Comparison of ENCODE assay signal across 17 cellular contexts in the genomic region with DNA sequence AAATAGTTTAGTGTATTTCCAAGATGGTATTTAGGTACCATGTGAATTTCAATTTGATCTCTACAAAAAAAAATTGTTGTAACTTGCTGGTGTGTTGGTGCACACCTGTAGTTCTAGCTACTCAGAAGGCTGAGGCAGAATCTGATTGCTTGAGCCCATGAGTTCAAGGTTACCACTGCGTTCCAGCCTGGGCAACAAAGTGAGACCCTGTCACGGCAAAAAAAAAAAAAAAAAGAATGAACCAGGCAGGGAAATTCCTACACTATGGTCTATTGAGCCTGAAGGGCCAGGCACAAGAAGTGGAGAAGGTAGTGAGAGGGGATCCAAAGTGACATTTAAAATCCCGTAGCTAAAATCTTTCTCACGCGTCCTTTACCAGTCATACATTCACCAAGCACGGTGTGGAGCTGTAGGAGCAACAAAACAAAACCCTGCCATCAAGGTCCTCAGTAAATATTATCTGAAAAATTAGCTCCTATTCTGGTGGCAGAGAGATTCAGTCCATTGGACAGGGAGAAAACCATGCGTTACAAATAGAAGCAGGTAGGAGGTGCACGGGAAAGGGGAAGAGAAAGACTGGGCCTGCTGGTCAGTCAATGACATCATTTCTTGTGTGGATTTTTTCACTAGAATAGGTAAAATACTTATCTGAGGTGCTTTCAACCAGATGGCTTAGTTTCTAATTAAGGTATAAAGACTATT. TPM values are rescaled to one million over a fixed set of nuclear protein-coding genes. Genes with fewer than 3 reads are reported as not detected.
A peak's percentile ranks its signal among the peaks of the same experiment; 100 is the strongest.
DNase-seq lines count a peak whose midpoint lies in the region; FAIRE-seq and TF ChIP-seq lines count a peak whose summit lies in the region.
"Had no signal": no experiment of that assay in that cellular context is flagged by ENCODE, and none has a peak within 500 bp of the region (broad histone marks: within the 10 kb centered on the region; RNA-seq: fewer than 3 reads in every experiment).

No MANE protein-coding gene starts in this region.

- peak overlapping the region; percentile 51 for H3K27ac Mint-ChIP-seq in activated naive CD4-positive, alpha-beta T cell treated with anti-CD3 and anti-CD28 coated beads, Interleukin-2, amount 50 U/mL, for 24 hours

- H3K4me1 Mint-ChIP-seq in activated naive CD4-positive, alpha-beta T cell treated with anti-CD3 and anti-CD28 coated beads, Interleukin-2, amount 50 U/mL, for 24 hours = peaks cover 32% of the 10 kb centered on the region

- no peak for DNase-seq in activated naive CD4-positive, alpha-beta T cell (lab: John Stamatoyannopoulos, UW)
- DNase-seq in MM.1S = no peak
- DNase-seq in kidney = no peak
- peak; percentile 58 to 60 for DNase-seq in thyroid gland
- no peak for DNase-seq in activated CD8-positive, alpha-beta memory T cell treated with anti-CD3 and anti-CD28 coated beads for 24 hours
- DNase-seq in retina = no peak
- no peak for DNase-seq in nucleus accumbens (lab: John Stamatoyannopoulos, UW)

- H3K4me3 ChIP-seq in MM.1S (ENCODE audit: low read length) (no peak overlapping the region), kidney (ENCODE audit: low read length in 2 of 2) (no peak overlapping the region), thyroid gland (replicated peaks in 1 of 3) (no peak overlapping the region)
- H3K4me3 ChIP-seq: BLaER1 treated with 17β-estradiol and CSF1 and Interleukin-3, amounts not matched to agents 10 nM and 100 nM; breast epithelium; esophagus muscularis mucosa; lower lobe of right lung; ovary; PC-9; SJSA1; testis had no signal

- peaks cover 98% of the 10 kb centered on the region for H3F3A ChIP-seq in MM.1S (ENCODE audit: insufficient read depth, low read length)

- TF ChIP-seq CTCF in MM.1S (IDR thresholded peaks at IDR 0.05; ENCODE audit: low read length) = peak; percentile 9; the same call in 1 of the 2 replicates
- TF ChIP-seq CTCF in kidney (IDR thresholded peaks at IDR 0.05; ENCODE audit: borderline replicate concordance, extremely low read depth, insufficient read depth) = no peak
- TF ChIP-seq CTCF in thyroid gland (IDR thresholded peaks at IDR 0.05) = peak in 5 of 6 experiments; percentile 17 to 78 (median 55)

- peaks cover 100% of the 10 kb centered on the region for H3K79me2 ChIP-seq in MM.1S (ENCODE audit: low read length)

- H3K27me3 ChIP-seq in MM.1S (replicated peaks; ENCODE audit: insufficient read depth, low read length) = no peaks in the 10 kb centered on the region
- no peaks in the 10 kb centered on the region for H3K27me3 ChIP-seq in thyroid gland
- H3K27me3 ChIP-seq: BLaER1 treated with 17β-estradiol and CSF1 and Interleukin-3, amounts not matched to agents 10 nM and 100 nM; breast epithelium; esophagus muscularis mucosa; ovary; SJSA1; testis had no signal

- H3K27ac ChIP-seq in MM.1S (ENCODE audit: low read length) (peak overlapping the region; percentile 76; the same call in 1 of the 2 replicates), kidney (ENCODE audit: low read depth in 2 of 2, low read length in 2 of 2) (peak overlapping the region; percentile 2 to 17), thyroid gland (peak overlapping the region; percentile 65 to 91 (median 85))
- H3K27ac ChIP-seq: BLaER1 treated with 17β-estradiol and CSF1 and Interleukin-3, amounts not matched to agents 10 nM and 100 nM; breast epithelium; ovary; PC-9; SJSA1 had no signal

- H3K4me3 Mint-ChIP-seq in activated naive CD4-positive, alpha-beta T cell treated with anti-CD3 and anti-CD28 coated beads, Interleukin-2, amount 50 U/mL, for 24 hours = no peak overlapping the region
- H3K4me3 Mint-ChIP-seq: activated T-helper 17 cell treated with anti-CD3 and anti-CD28 coated beads, Interleukin-2, amount 50 U/mL, for 72 hours had no signal

- FAIRE-seq in kidney (lab: Jason Lieb, UNC) = no peak

- H3K36me3 ChIP-seq in MM.1S (replicated peaks; ENCODE audit: insufficient read depth, low read length) = peaks cover 32% of the 10 kb centered on the region
- peaks cover 3 to 13% of the 10 kb centered on the region in 2 donors for H3K36me3 ChIP-seq in kidney (ENCODE audit: control insufficient read depth in 1 of 2, insufficient read depth in 2 of 2, low read length in 2 of 2)
- peaks cover 4 to 7% of the 10 kb centered on the region in 2 donors for H3K36me3 ChIP-seq in thyroid gland
- H3K36me3 ChIP-seq: breast epithelium, ovary had no signal

- H4K20me1 ChIP-seq in MM.1S (ENCODE audit: insufficient read depth, low read length) = peaks cover 13% of the 10 kb centered on the region; the same call in 1 of the 2 replicates

- peaks cover 13% of the 10 kb centered on the region for H3K36me3 Mint-ChIP-seq in activated naive CD4-positive, alpha-beta T cell treated with anti-CD3 and anti-CD28 coated beads, Interleukin-2, amount 50 U/mL, for 24 hours

- 31 to 33% methylated on average over 8 of the region's 8 CpGs for WGBS in thyroid gland, 2 donors

- H3K9me3 Mint-ChIP-seq in activated naive CD4-positive, alpha-beta T cell treated with anti-CD3 and anti-CD28 coated beads, Interleukin-2, amount 50 U/mL, for 24 hours = no peaks in the 10 kb centered on the region
- H3K9me3 Mint-ChIP-seq: activated T-helper 17 cell treated with anti-CD3 and anti-CD28 coated beads, Interleukin-2, amount 50 U/mL, for 72 hours had no signal

- H3K4me1 ChIP-seq in MM.1S (ENCODE audit: low read length) = peaks cover 85% of the 10 kb centered on the region
- H3K4me1 ChIP-seq in kidney (ENCODE audit: control insufficient read depth in 1 of 2, insufficient read depth in 1 of 2, low read depth in 1 of 2, low read length in 2 of 2) = peaks cover 1 to 21% of the 10 kb centered on the region in 2 donors
- peaks cover 47 to 77% of the 10 kb centered on the region in 2 donors for H3K4me1 ChIP-seq in thyroid gland
- H3K4me1 ChIP-seq: breast epithelium, SJSA1, testis had no signal

- H2AFZ ChIP-seq in MM.1S (ENCODE audit: low read length) = no peak overlapping the region
- H2AFZ ChIP-seq: PC-9 had no signal

- no peaks in the 10 kb centered on the region for H3K9me2 ChIP-seq in MM.1S (replicated peaks; ENCODE audit: insufficient read depth, low read length)

- H3K4me2 ChIP-seq in MM.1S (ENCODE audit: low read depth, low read length) = peak overlapping the region; percentile 11; the same call in 1 of the 2 replicates
- H3K4me2 ChIP-seq: BLaER1 treated with 17β-estradiol and CSF1 and Interleukin-3, amounts not matched to agents 10 nM and 100 nM; PC-9 had no signal

- no peaks in the 10 kb centered on the region for H3K27me3 Mint-ChIP-seq in activated naive CD4-positive, alpha-beta T cell treated with anti-CD3 and anti-CD28 coated beads, Interleukin-2, amount 50 U/mL, for 24 hours
- H3K27me3 Mint-ChIP-seq: activated T-helper 17 cell treated with anti-CD3 and anti-CD28 coated beads, Interleukin-2, amount 50 U/mL, for 72 hours had no signal

- intact Hi-C loops in kidney (cut with DNase I) = no loop called here
- intact Hi-C loops in thyroid gland (cut with DNase I) = no loop called here

- H3K9me3 ChIP-seq in MM.1S (replicated peaks; ENCODE audit: insufficient read depth, low read length) (no peaks in the 10 kb centered on the region), kidney (ENCODE audit: control insufficient read depth in 1 of 2, low read length in 2 of 2) (no peaks in the 10 kb centered on the region), thyroid gland (no peaks in the 10 kb centered on the region)
- H3K9me3 ChIP-seq: BLaER1 treated with 17β-estradiol and CSF1 and Interleukin-3, amounts not matched to agents 10 nM and 100 nM; breast epithelium; esophagus muscularis mucosa; lower lobe of right lung; ovary; SJSA1; testis had no signal

- H3K9ac ChIP-seq in MM.1S (ENCODE audit: low read length) = no peak overlapping the region
- H3K9ac ChIP-seq in kidney (ENCODE audit: low read length in 2 of 2) = no peak overlapping the region

- TF ChIP-seq POLR2A in thyroid gland (IDR thresholded peaks at IDR 0.05) = peak in 1 of 2 donors; percentile 49

RNA-seq across cellular contexts. Expression of gene TXNDC11, which starts 27.3 kb away (rescaled TPM):
- total RNA-seq in kidney (60.8 TPM), thyroid gland (100 to 1,000 TPM in 3 of 4 donors, 10 to 100 TPM in 1; 77.3 to 135 (median 115) TPM)
- 70.9 TPM for polyA plus RNA-seq in kidney (ENCODE audit: insufficient read depth, low read depth, low replicate concordance)

RNA-seq across cellular contexts. Expression of gene SNN, which starts 47.1 kb away (rescaled TPM):
- total RNA-seq in kidney (21.9 TPM), thyroid gland (10 to 100 TPM; 31.5 to 50.6 (median 36.3) TPM)
- 16.6 TPM for polyA plus RNA-seq in kidney (ENCODE audit: insufficient read depth, low read depth, low replicate concordance)

Comparison
In these comparisons a context has a peak if more than half of its experiments do, and no peak if none do; other contexts are left out.
1. DNase-seq: peak in thyroid gland (2 of 2); none in activated naive CD4-positive, alpha-beta T cell (0 of 4), MM.1S (single experiment), kidney (single experiment), activated CD8-positive, alpha-beta memory T cell treated with anti-CD3 and anti-CD28 coated beads for 24 hours (single experiment), retina (single experiment) and nucleus accumbens (0 of 56).
2. H3K27ac ChIP-seq: peak in every context shown above with its lines; median percentile 85 in thyroid gland; 76 in MM.1S; 10 in kidney.